In the genomic region with DNA sequence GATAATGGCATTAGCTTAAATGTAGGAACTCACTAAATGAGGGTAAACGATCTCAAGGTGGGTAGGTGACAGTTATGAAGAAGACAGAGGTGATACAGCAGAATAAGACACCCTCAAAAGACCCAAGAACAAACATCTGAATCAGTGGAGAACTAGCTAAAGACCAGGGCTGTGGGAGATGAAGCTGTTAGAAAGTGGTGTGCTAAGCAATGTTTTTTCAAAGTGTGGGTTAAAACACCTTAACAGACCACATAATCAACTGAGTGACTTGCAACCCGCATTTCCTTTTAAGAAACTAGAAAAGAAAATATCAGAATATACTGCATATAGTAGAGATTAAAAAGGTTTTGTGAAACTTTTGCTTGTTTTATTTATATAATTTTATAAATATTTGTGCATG, we compare ENCODE assay signal across 20 cellular contexts.
DNase-seq lines count a peak whose midpoint lies in the region; ATAC-seq and TF ChIP-seq lines count a peak whose summit lies in the region.
"Had no signal": no experiment of that assay in that cellular context is flagged by ENCODE, and none has a peak within 500 bp of the region (broad histone marks: within the 10 kb centered on the region; RNA-seq: fewer than 3 reads in every experiment).

No MANE protein-coding gene starts in this region.

- ATAC-seq in activated T-cell treated with anti-CD3 and anti-CD28 coated beads, Interleukin-2, amount 50 U/mL, for 4 hours = no peak
- peak; percentile 58 for ATAC-seq in effector memory CD8-positive, alpha-beta T cell (replicated peaks)
- no peak for ATAC-seq in foreskin keratinocyte
- ATAC-seq: GM23338, HCT116 had no signal

- no peak overlapping the region for H3K4me3 ChIP-seq in Jurkat, Clone E6-1 (ENCODE audit: low read length)
- H3K4me3 ChIP-seq in H7 (ENCODE audit: insufficient read depth, low read depth, low read length) = no peak overlapping the region
- H3K4me3 ChIP-seq: GM23338, MG63, PC-9 had no signal

- no peaks in the 10 kb centered on the region for H3K27me3 Mint-ChIP-seq in activated T-cell treated with anti-CD3 and anti-CD28 coated beads, Interleukin-2, amount 50 U/mL, for 24 hours
- no peaks in the 10 kb centered on the region for H3K27me3 Mint-ChIP-seq in activated T-cell treated with anti-CD3 and anti-CD28 coated beads, Interleukin-2, amount 50 U/mL, for 4 hours (ENCODE audit: low read depth)
- no peaks in the 10 kb centered on the region for H3K27me3 Mint-ChIP-seq in effector memory CD8-positive, alpha-beta T cell
- H3K27me3 Mint-ChIP-seq in neural crest cell (ENCODE audit: low read depth) = no peaks in the 10 kb centered on the region
- H3K27me3 Mint-ChIP-seq: CD4-positive, alpha-beta T cell had no signal

- H3K4me1 Mint-ChIP-seq in activated T-cell treated with anti-CD3 and anti-CD28 coated beads, Interleukin-2, amount 50 U/mL, for 24 hours (ENCODE audit: low read depth) = peaks cover 14% of the 10 kb centered on the region
- peaks cover 10% of the 10 kb centered on the region for H3K4me1 Mint-ChIP-seq in activated T-cell treated with anti-CD3 and anti-CD28 coated beads, Interleukin-2, amount 50 U/mL, for 4 hours (ENCODE audit: low read depth)
- peaks cover 0 to 25% of the 10 kb centered on the region in 2 donors for H3K4me1 Mint-ChIP-seq in effector memory CD8-positive, alpha-beta T cell (ENCODE audit: low read depth in 2 of 2)
- no peaks in the 10 kb centered on the region for H3K4me1 Mint-ChIP-seq in neural crest cell

- H3K4me3 Mint-ChIP-seq in activated T-cell treated with anti-CD3 and anti-CD28 coated beads, Interleukin-2, amount 50 U/mL, for 24 hours = no peak overlapping the region
- H3K4me3 Mint-ChIP-seq in activated T-cell treated with anti-CD3 and anti-CD28 coated beads, Interleukin-2, amount 50 U/mL, for 4 hours = no peak overlapping the region
- no peak overlapping the region for H3K4me3 Mint-ChIP-seq in effector memory CD8-positive, alpha-beta T cell
- no peak overlapping the region for H3K4me3 Mint-ChIP-seq in neural crest cell
- H3K4me3 Mint-ChIP-seq: CD4-positive, alpha-beta T cell; GM23338 had no signal

- no peaks in the 10 kb centered on the region for H3K27me3 ChIP-seq in foreskin keratinocyte
- H3K27me3 ChIP-seq in H7 (ENCODE audit: control insufficient read depth, insufficient read depth, low read length) = no peaks in the 10 kb centered on the region
- H3K27me3 ChIP-seq: BE2C, MG63 had no signal

- no peak for TF ChIP-seq CTCF in neural crest cell (conservative IDR thresholded peaks at IDR 0.05)
- TF ChIP-seq CTCF in foreskin keratinocyte (conservative IDR thresholded peaks at IDR 0.05) = no peak

- peaks cover 75% of the 10 kb centered on the region for H3K36me3 Mint-ChIP-seq in activated T-cell treated with anti-CD3 and anti-CD28 coated beads, Interleukin-2, amount 50 U/mL, for 24 hours (ENCODE audit: low read depth)
- peaks cover 49% of the 10 kb centered on the region for H3K36me3 Mint-ChIP-seq in activated T-cell treated with anti-CD3 and anti-CD28 coated beads, Interleukin-2, amount 50 U/mL, for 4 hours (ENCODE audit: insufficient read depth)
- peaks cover 67% of the 10 kb centered on the region for H3K36me3 Mint-ChIP-seq in effector memory CD8-positive, alpha-beta T cell (ENCODE audit: insufficient read depth)
- peaks cover 38% of the 10 kb centered on the region for H3K36me3 Mint-ChIP-seq in neural crest cell (ENCODE audit: low read depth)

- H3K36me3 ChIP-seq in H7 (replicated peaks; ENCODE audit: control insufficient read depth, insufficient read depth, low read length) = no peaks in the 10 kb centered on the region; the same call in none of the 2 replicates
- H3K36me3 ChIP-seq: BE2C had no signal

- no peak overlapping the region for H3K27ac ChIP-seq in foreskin keratinocyte
- H3K27ac ChIP-seq: HL-60, PC-9 had no signal

- H3K9me3 Mint-ChIP-seq in activated T-cell treated with anti-CD3 and anti-CD28 coated beads, Interleukin-2, amount 50 U/mL, for 24 hours = no peaks in the 10 kb centered on the region
- H3K9me3 Mint-ChIP-seq in activated T-cell treated with anti-CD3 and anti-CD28 coated beads, Interleukin-2, amount 50 U/mL, for 4 hours = no peaks in the 10 kb centered on the region
- H3K9me3 Mint-ChIP-seq in effector memory CD8-positive, alpha-beta T cell = no peaks in the 10 kb centered on the region
- peaks cover 9% of the 10 kb centered on the region for H3K9me3 Mint-ChIP-seq in neural crest cell
- H3K9me3 Mint-ChIP-seq: CD4-positive, alpha-beta T cell had no signal

- peak overlapping the region; percentile 17 for H3K27ac Mint-ChIP-seq in activated T-cell treated with anti-CD3 and anti-CD28 coated beads, Interleukin-2, amount 50 U/mL, for 24 hours
- H3K27ac Mint-ChIP-seq in effector memory CD8-positive, alpha-beta T cell = peak overlapping the region in 1 of 2 donors; percentile 62
- peak overlapping the region; percentile 57 for H3K27ac Mint-ChIP-seq in neural crest cell (ENCODE audit: unreplicated experiment)
- H3K27ac Mint-ChIP-seq: CD4-positive, alpha-beta T cell; GM23338 had no signal

- no peaks in the 10 kb centered on the region for H3K4me1 ChIP-seq in foreskin keratinocyte
- H3K4me1 ChIP-seq: BE2C had no signal

- no peak for DNase-seq in activated T-cell treated with anti-CD3 and anti-CD28 coated beads, Interleukin-2, amount 50 U/mL, for 24 hours
- no peak for DNase-seq in activated T-cell treated with anti-CD3 and anti-CD28 coated beads, Interleukin-2, amount 50 U/mL, for 4 hours
- DNase-seq in Jurkat, Clone E6-1 (ENCODE audit: low read depth, low spot score) = peak; percentile 81
- no peak for DNase-seq in effector memory CD8-positive, alpha-beta T cell
- no peak for DNase-seq in neural crest cell (ENCODE audit: low read depth, low spot score)
- DNase-seq in foreskin keratinocyte = no peak
- no peak for DNase-seq in activated CD4-positive, alpha-beta T cell treated with anti-CD3 and anti-CD28 coated beads for 1 hour
- no peak for DNase-seq in H7
- DNase-seq: BE2C; CD4-positive, alpha-beta T cell; MG63; NCI-H1048; NCI-H1436; NCI-H1930; NCI-H345; NCI-H524 treated with DMSO at 0.1 percent for 48 hours; PC-9 had no signal
